In the genomic region with DNA sequence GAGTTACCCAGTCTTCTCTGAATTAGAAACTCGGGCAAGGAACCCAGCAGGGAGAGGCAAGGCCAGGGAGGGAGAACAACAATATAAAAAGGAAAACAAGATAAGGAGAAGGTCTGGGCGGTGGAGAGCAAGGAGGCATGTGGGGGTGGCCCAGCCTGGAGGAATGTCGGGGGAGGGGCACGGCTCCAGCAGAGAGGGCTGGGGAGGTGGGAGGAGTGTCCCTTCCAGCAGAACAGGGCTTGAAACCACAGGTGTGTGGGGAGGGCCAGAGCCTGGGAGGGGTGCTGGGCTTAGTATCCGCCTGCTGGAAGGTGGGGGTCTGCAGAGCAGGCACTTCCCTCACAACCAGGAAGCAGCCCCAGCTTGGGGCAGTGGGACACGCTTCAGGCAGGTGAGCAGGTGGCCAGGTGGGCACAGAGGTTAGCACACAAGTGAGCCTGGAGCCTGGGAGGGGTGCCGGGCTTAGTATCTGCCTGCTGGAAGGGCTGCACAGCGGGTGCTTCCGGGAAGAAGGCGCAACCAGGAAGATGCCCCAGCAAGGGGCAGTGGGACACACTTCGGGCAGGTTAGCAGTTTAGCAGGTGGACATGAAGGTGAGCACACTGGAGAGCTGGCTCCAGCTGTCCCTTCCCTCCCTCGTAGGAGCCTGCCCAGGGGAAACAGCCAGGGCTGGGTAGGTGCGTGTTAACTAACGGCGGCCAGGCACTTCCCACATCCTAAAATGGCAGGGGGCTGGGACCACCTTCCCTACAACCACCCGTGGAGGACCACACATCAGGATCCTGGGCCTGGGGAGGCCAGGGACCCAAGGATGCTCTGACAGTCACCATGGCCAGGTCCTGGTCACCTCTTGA, we compare ENCODE assay signal across 11 cellular contexts. TPM values are rescaled to one million over a fixed set of nuclear protein-coding genes. Genes with fewer than 3 reads are reported as not detected.
DNase-seq lines count a peak whose midpoint lies in the region; ATAC-seq and TF ChIP-seq lines count a peak whose summit lies in the region.
"Had no signal": no experiment of that assay in that cellular context is flagged by ENCODE, and none has a peak within 500 bp of the region (broad histone marks: within the 10 kb centered on the region; RNA-seq: fewer than 3 reads in every experiment).

No MANE protein-coding gene starts in this region.

- H3K79me2 ChIP-seq in hepatocyte: peaks cover 46% of the 10 kb centered on the region

- no peaks in the 10 kb centered on the region for H3K27me3 ChIP-seq in hepatocyte
- no peaks in the 10 kb centered on the region for H3K27me3 ChIP-seq in sigmoid colon

- no peak for ATAC-seq in GM21515 (IDR thresholded peaks at IDR 0.05; ENCODE audit: unreplicated experiment)
- ATAC-seq: activated naive CD4-positive, alpha-beta T cell treated with anti-CD3 and anti-CD28 coated beads, Interleukin-2, amount 50 U/mL, for 72 hours had no signal

- H3K9me3 ChIP-seq in hepatocyte (ENCODE audit: low read depth) (no peaks in the 10 kb centered on the region), sigmoid colon (no peaks in the 10 kb centered on the region)

- peaks cover 37% of the 10 kb centered on the region for H3K4me1 ChIP-seq in hepatocyte (ENCODE audit: insufficient read depth)
- peaks cover 0 to 51% (median 40%) of the 10 kb centered on the region in 4 donors for H3K4me1 ChIP-seq in sigmoid colon

- peak overlapping the region; percentile 83 for H3K27ac ChIP-seq in hepatocyte
- peak overlapping the region in 3 of 4 donors; percentile 75 to 93 (median 83) for H3K27ac ChIP-seq in sigmoid colon

- intact Hi-C loops in sigmoid colon (cut with DNase I): no loop called here

- peak overlapping the region; percentile 98 for H3K4me2 ChIP-seq in hepatocyte

- H4K20me1 ChIP-seq in hepatocyte (ENCODE audit: insufficient read depth, poor library complexity, severe bottlenecking): no peaks in the 10 kb centered on the region

- WGBS in hepatocyte (ENCODE audit: low lambda C conversion rate, missing lambda C conversion rate): 31% methylated on average over 11 of the region's 16 CpGs
- WGBS in sigmoid colon, 2 donors: 22 to 70% methylated on average over 16 of the region's 16 CpGs

- no peak overlapping the region for H2AFZ ChIP-seq in hepatocyte

- DNase-seq in HT-29 (ENCODE audit: low spot score) (peak; percentile 30), hepatocyte (ENCODE audit: low spot score) (peak; percentile 82), sigmoid colon (no peak), DMS153 treated with DMSO at 0.1 percent for 48 hours (lab: John Stamatoyannopoulos, UW; ENCODE audit: unreplicated experiment) (no peak), NCI-H187 treated with DMSO at 0.1 percent for 48 hours (lab: John Stamatoyannopoulos, UW) (no peak)
- peak; percentile 43 for DNase-seq in activated CD8-positive, alpha-beta memory T cell treated with anti-CD3 and anti-CD28 coated beads, Interleukin-2, amount 50 U/mL, for 48 hours
- no peak for DNase-seq in NK-92 treated with Interleukin-12 subunit alpha and Interleukin-12 subunit beta, amount 100 ng/mL, for 24 hours (lab: John Stamatoyannopoulos, UW)
- DNase-seq: GOT3; stimulated activated CD4-positive, alpha-beta T cell treated with anti-CD3 and anti-CD28 coated beads, Interleukin-2, amount 100 ng/mL, for 24 hours had no signal

- TF ChIP-seq CTCF in hepatocyte (IDR thresholded peaks at IDR 0.05; ENCODE audit: poor library complexity) (no peak), sigmoid colon (IDR thresholded peaks at IDR 0.05) (no peak)

- H3K4me3 ChIP-seq in hepatocyte (no peak overlapping the region), sigmoid colon (no peak overlapping the region)

- H3K9me2 ChIP-seq in hepatocyte (replicated peaks; ENCODE audit: insufficient read depth): no peaks in the 10 kb centered on the region

- TF ChIP-seq EP300 in sigmoid colon (IDR thresholded peaks at IDR 0.05): no peak

- H3K36me3 ChIP-seq in hepatocyte (replicated peaks; ENCODE audit: insufficient read depth, low read depth) (no peaks in the 10 kb centered on the region), sigmoid colon (no peaks in the 10 kb centered on the region)

- no peak for TF ChIP-seq POLR2A in sigmoid colon (IDR thresholded peaks at IDR 0.05)

RNA-seq across cellular contexts. Expression of a gene that starts 3.1 kb away (rescaled TPM):
- 1.3 and 1.4 TPM in 2 replicates for total RNA-seq in HT-29 (2014; rRNA removed; shearing (Covaris generic))
- total RNA-seq in hepatocyte (62.5 and 70.0 TPM in 2 replicates), sigmoid colon (100 to 1,000 TPM in 1 of 4 donors, 10 to 100 TPM in 3; 34.4 to 105 (median 70.4) TPM)
- polyA plus RNA-seq in hepatocyte (146 and 163 TPM in 2 replicates), sigmoid colon (100 to 1,000 TPM in 1 of 3 donors, 10 to 100 TPM in 2; 27.0 to 101 (median 28.2) TPM)

Comparison
In these comparisons a context has a peak if more than half of its experiments do, and no peak if none do; other contexts are left out.
1. DNase-seq: peak in HT-29 (single experiment), activated CD8-positive, alpha-beta memory T cell treated with anti-CD3 and anti-CD28 coated beads, Interleukin-2, amount 50 U/mL, for 48 hours (single experiment) and hepatocyte (single experiment); none in sigmoid colon (single experiment), NK-92 treated with Interleukin-12 subunit alpha and Interleukin-12 subunit beta, amount 100 ng/mL, for 24 hours (single experiment), DMS153 treated with DMSO at 0.1 percent for 48 hours (single experiment) and NCI-H187 treated with DMSO at 0.1 percent for 48 hours (single experiment).
2. RNA of a gene that starts 3.1 kb away (total RNA-seq): 34.4 to 105 TPM in sigmoid colon and 62.5 to 70.0 TPM in hepatocyte; 1.3 to 1.4 TPM in HT-29; every median in the first group is over 10 times any median in the second.